ENCODE assay signal across 8 cellular contexts in the genomic region with DNA sequence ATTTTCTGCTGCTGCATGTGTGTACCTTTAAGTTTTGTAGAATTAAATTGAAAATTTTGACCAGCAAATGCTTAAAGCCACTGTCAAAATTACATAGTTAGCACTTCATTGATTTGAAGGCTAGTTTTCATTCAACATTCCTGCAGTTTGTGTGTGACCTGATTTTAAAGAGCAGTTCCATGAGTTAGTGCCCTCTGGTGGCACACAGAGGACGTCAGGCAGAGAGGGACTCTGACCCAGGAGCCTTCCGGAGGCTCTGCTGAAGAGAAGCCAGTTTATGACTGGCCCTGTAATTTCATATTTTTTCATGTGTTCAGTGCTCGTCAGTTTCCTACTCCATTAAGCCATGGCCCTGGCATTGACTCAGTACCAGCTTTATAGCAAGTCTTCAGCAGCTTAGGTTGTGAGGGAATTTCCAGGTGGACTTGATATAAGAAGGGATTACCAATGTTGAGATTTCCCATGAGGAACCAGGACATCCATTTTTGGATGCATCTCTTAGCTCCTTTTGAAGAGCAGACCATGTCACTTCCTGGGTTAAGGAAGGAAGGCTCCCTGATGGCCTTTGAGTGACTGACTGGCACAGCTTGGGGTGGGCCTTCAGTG.
DNase-seq lines count a peak whose midpoint lies in the region; ATAC-seq, FAIRE-seq and TF ChIP-seq lines count a peak whose summit lies in the region.

No MANE protein-coding gene starts in this region.

- H3K27me3 ChIP-seq in colonic mucosa (no peaks in the 10 kb centered on the region), HepG2 (ENCODE audit: control insufficient read depth in 1 of 2, insufficient read depth in 2 of 2, low read length in 2 of 2) (no peaks in the 10 kb centered on the region)

- H3K4me2 ChIP-seq in HepG2 (ENCODE audit: low read depth, low read length): no peak overlapping the region

- ATAC-seq in T-helper 17 cell (peak; percentile 57), HepG2 (peak; percentile 96)
- ATAC-seq in stimulated activated naive B cell treated with anti-CD40 and anti-IgM and Interleukin-4, amounts not matched to agents 10 μg/mL and 1 μg/mL and 100 μg/mL, for 72 hours (replicated peaks): peak; percentile 78 to 83

- in situ Hi-C loops in HepG2 (cut with HindIII; ENCODE audit: extremely low pct_ligation_motif_present, low pct_unique_long_range_greater_than_20kb): loop anchor here (5.0 to 10.0 kb wide), 2 partner anchors 93 to 165 kb away; no protein-coding TSS in a partner anchor

- no peak for TF ChIP-seq POLR2A in HepG2 (IDR thresholded peaks at IDR 0.05; ENCODE audit: insufficient read depth in 1 of 2, low read depth in 2 of 2, low read length in 2 of 2)

- TF ChIP-seq EP300 in HepG2 (IDR thresholded peaks at IDR 0.05; ENCODE audit: low read depth in 2 of 2, low read length in 2 of 2) (no peak), HepG2 (CRISPR knock-in tag; IDR thresholded peaks at IDR 0.05; ENCODE audit: borderline replicate concordance) (no peak)

- FAIRE-seq in HepG2 (lab: Jason Lieb, UNC): peak; percentile 92

- intact Hi-C loops in colonic mucosa (cut with DNase I): loop anchor here (5.0 to 10.0 kb wide), 2 partner anchors 93 to 165 kb away; no protein-coding TSS in a partner anchor
- intact Hi-C loops in HepG2 (cut with micrococcal nuclease; ENCODE audit: unreplicated experiment): loop anchor here (1.0 to 2.0 kb wide), 3 partner anchors 96 to 170 kb away; no protein-coding TSS in a partner anchor

- 5% methylated on average over 3 of the region's 3 CpGs for WGBS in HepG2 (ENCODE audit: low lambda C conversion rate)

- peaks cover 11% of the 10 kb centered on the region for H3K4me1 Mint-ChIP-seq in T-helper 17 cell
- peaks cover 8 to 13% of the 10 kb centered on the region in 2 donors for H3K4me1 Mint-ChIP-seq in stimulated activated naive B cell treated with anti-CD40 and anti-IgM and Interleukin-4, amounts not matched to agents 10 μg/mL and 1 μg/mL and 100 μg/mL, for 72 hours

- BruUV-seq in HepG2 (replicated peaks; lab: Mats Ljungman, UMichigan): no TSS peak

- H3K36me3 ChIP-seq in colonic mucosa (no peaks in the 10 kb centered on the region), HepG2 (replicated peaks in 1 of 2; ENCODE audit: control insufficient read depth in 1 of 2, insufficient read depth in 2 of 2, low read length in 2 of 2) (peaks cover 0 to 1% of the 10 kb centered on the region in 2 experiments; a peak in 1 of 5 replicates)

- no peaks in the 10 kb centered on the region for H3K79me2 ChIP-seq in HepG2 (ENCODE audit: insufficient read depth, low read length)

- H3K4me3 ChIP-seq in colonic mucosa (no peak overlapping the region), HepG2 (replicated peaks in 1 of 3; ENCODE audit: insufficient read depth in 1 of 3, low read depth in 2 of 3, low read length in 3 of 3) (no peak overlapping the region)

- peaks cover 3% of the 10 kb centered on the region for H3K36me3 Mint-ChIP-seq in T-helper 17 cell (ENCODE audit: low read depth)
- H3K36me3 Mint-ChIP-seq in stimulated activated naive B cell treated with anti-CD40 and anti-IgM and Interleukin-4, amounts not matched to agents 10 μg/mL and 1 μg/mL and 100 μg/mL, for 72 hours: peaks cover 12 to 13% of the 10 kb centered on the region in 2 donors

- no peak overlapping the region for H3K27ac Mint-ChIP-seq in T-helper 17 cell
- H3K27ac Mint-ChIP-seq in stimulated activated naive B cell treated with anti-CD40 and anti-IgM and Interleukin-4, amounts not matched to agents 10 μg/mL and 1 μg/mL and 100 μg/mL, for 72 hours: no peak overlapping the region

- H3K9ac ChIP-seq in colonic mucosa (ENCODE audit: low read depth in 2 of 2, low read length in 2 of 2) (no peak overlapping the region), HepG2 (ENCODE audit: insufficient read depth, low read depth, low read length) (no peak overlapping the region)

- H3K4me1 ChIP-seq in colonic mucosa (no peaks in the 10 kb centered on the region), HepG2 (ENCODE audit: insufficient read depth, low read length) (peaks cover 6% of the 10 kb centered on the region)

- DNase-seq in NCI-H1436 (lab: John Stamatoyannopoulos, UW) (peak; percentile 22), NCI-H1436 treated with DMSO at 0.1 percent for 48 hours (lab: John Stamatoyannopoulos, UW) (no peak), M059J (ENCODE audit: low read depth) (peak; percentile 61), T-helper 17 cell (peak in 1 of 3 donors; percentile 12), colonic mucosa (peak; percentile 69), HepG2 (ENCODE audit: low spot score) (peak; percentile 66), cortex of kidney (lab: John Stamatoyannopoulos, UW) (no peak)
- peak; percentile 24 for DNase-seq in stimulated activated naive B cell treated with anti-CD40 and anti-IgM and Interleukin-4, amounts not matched to agents 10 μg/mL and 1 μg/mL and 100 μg/mL, for 72 hours

- POLR2A ChIA-PET in HepG2 (lab: Yijun Ruan, JAX): no interaction called here

- H4K20me1 ChIP-seq in HepG2 (ENCODE audit: insufficient read depth, low read length): no peaks in the 10 kb centered on the region

- H2AFZ ChIP-seq in HepG2 (ENCODE audit: low read length): no peak overlapping the region

- no peak overlapping the region for H3K4me3 Mint-ChIP-seq in T-helper 17 cell
- no peak overlapping the region for H3K4me3 Mint-ChIP-seq in stimulated activated naive B cell treated with anti-CD40 and anti-IgM and Interleukin-4, amounts not matched to agents 10 μg/mL and 1 μg/mL and 100 μg/mL, for 72 hours

- CTCF ChIA-PET in HepG2 (lab: Yijun Ruan, JAX; ENCODE audit: low intra/inter-chr PET ratio, low total read pairs): interaction anchor here (0.9 to 2.9 kb wide), 4 partner anchors 84 to 170 kb away, joined by 3 to 18 read pairs (median 10); no protein-coding TSS in a partner anchor

- no peak overlapping the region for H3K27ac ChIP-seq in colonic mucosa
- H3K27ac ChIP-seq in HepG2 (ENCODE audit: extremely low read length, insufficient read depth, low read length): no peak overlapping the region

- TF ChIP-seq CTCF in colonic mucosa (IDR thresholded peaks at IDR 0.05) (peak; percentile 74), HepG2 (CRISPR knock-in tag; IDR thresholded peaks at IDR 0.05) (peak; percentile 82)

- TF ChIP-seq RAD21 in HepG2 (CRISPR knock-in tag; IDR thresholded peaks at IDR 0.05): peak; percentile 71

- no peaks in the 10 kb centered on the region for H3K27me3 Mint-ChIP-seq in T-helper 17 cell
- no peaks in the 10 kb centered on the region for H3K27me3 Mint-ChIP-seq in stimulated activated naive B cell treated with anti-CD40 and anti-IgM and Interleukin-4, amounts not matched to agents 10 μg/mL and 1 μg/mL and 100 μg/mL, for 72 hours

- no peaks in the 10 kb centered on the region for H3K9me3 Mint-ChIP-seq in stimulated activated naive B cell treated with anti-CD40 and anti-IgM and Interleukin-4, amounts not matched to agents 10 μg/mL and 1 μg/mL and 100 μg/mL, for 72 hours

- H3K9me3 ChIP-seq in T-helper 17 cell (ENCODE audit: control insufficient read depth, low read length, poor library complexity, severe bottlenecking) (no peaks in the 10 kb centered on the region), colonic mucosa (no peaks in the 10 kb centered on the region), HepG2 (ENCODE audit: low read length) (no peaks in the 10 kb centered on the region)

TF ChIP-seq in HepG2, 621 proteins besides CTCF, POLR2A, EP300 and RAD21 (continues in another document):
- TF ChIP-seq ZNF12 (CRISPR knock-in tag; IDR thresholded peaks at IDR 0.05) (no peak), FOXJ3 (CRISPR knock-in tag; IDR thresholded peaks at IDR 0.05; ENCODE audit: borderline replicate concordance) (no peak), ZNF331 (CRISPR knock-in tag; IDR thresholded peaks at IDR 0.05) (peak; percentile 40; the same call in 1 of the 2 replicates), GZF1 (CRISPR knock-in tag; IDR thresholded peaks at IDR 0.05) (no peak), MTA3 (CRISPR knock-in tag; IDR thresholded peaks at IDR 0.05) (no peak), ZNF446 (CRISPR knock-in tag; IDR thresholded peaks at IDR 0.05) (no peak)
- TF ChIP-seq, protein P1, sequence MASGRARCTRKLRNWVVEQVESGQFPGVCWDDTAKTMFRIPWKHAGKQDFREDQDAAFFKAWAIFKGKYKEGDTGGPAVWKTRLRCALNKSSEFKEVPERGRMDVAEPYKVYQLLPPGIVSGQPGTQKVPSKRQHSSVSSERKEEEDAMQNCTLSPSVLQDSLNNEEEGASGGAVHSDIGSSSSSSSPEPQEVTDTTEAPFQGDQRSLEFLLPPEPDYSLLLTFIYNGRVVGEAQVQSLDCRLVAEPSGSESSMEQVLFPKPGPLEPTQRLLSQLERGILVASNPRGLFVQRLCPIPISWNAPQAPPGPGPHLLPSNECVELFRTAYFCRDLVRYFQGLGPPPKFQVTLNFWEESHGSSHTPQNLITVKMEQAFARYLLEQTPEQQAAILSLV (CRISPR knock-in tag; IDR thresholded peaks at IDR 0.05; ENCODE audit: borderline replicate concordance): no peak
- TF ChIP-seq, protein P2, sequence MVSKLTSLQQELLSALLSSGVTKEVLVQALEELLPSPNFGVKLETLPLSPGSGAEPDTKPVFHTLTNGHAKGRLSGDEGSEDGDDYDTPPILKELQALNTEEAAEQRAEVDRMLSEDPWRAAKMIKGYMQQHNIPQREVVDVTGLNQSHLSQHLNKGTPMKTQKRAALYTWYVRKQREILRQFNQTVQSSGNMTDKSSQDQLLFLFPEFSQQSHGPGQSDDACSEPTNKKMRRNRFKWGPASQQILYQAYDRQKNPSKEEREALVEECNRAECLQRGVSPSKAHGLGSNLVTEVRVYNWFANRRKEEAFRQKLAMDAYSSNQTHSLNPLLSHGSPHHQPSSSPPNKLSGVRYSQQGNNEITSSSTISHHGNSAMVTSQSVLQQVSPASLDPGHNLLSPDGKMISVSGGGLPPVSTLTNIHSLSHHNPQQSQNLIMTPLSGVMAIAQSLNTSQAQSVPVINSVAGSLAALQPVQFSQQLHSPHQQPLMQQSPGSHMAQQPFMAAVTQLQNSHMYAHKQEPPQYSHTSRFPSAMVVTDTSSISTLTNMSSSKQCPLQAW (CRISPR knock-in tag; IDR thresholded peaks at IDR 0.05): 0 out of 2 replicates have a peak, but pooled peaks have one; percentile 24

Comparison
In these comparisons a context has a peak if more than half of its experiments do, and no peak if none do; other contexts are left out.
1. DNase-seq: peak in NCI-H1436 (single experiment), M059J (single experiment), colonic mucosa (single experiment), HepG2 (single experiment) and stimulated activated naive B cell treated with anti-CD40 and anti-IgM and Interleukin-4, amounts not matched to agents 10 μg/mL and 1 μg/mL and 100 μg/mL, for 72 hours (single experiment); none in NCI-H1436 treated with DMSO at 0.1 percent for 48 hours (single experiment) and cortex of kidney (single experiment).
2. Peak in every context shown above with its lines, with median percentiles within 50 percentile points of each other: ATAC-seq.